ENCODE assay signal across 8 cellular contexts in genomic region chr2:54597153-54597827, GRCh38.
A peak's percentile ranks its signal among the peaks of the same experiment; 100 is the strongest.
DNase-seq lines count a peak whose midpoint lies in the region; ATAC-seq and TF ChIP-seq lines count a peak whose summit lies in the region.

No MANE protein-coding gene starts in this region.

- H3K4me3 Mint-ChIP-seq in progenitor cell of endocrine pancreas (ENCODE audit: low read depth) = no peak overlapping the region

- H3K36me3 Mint-ChIP-seq in progenitor cell of endocrine pancreas (ENCODE audit: insufficient read depth) = peaks cover 18% of the 10 kb centered on the region

- H3K27me3 Mint-ChIP-seq in progenitor cell of endocrine pancreas = no peaks in the 10 kb centered on the region

- TF ChIP-seq CTCF in progenitor cell of endocrine pancreas (IDR thresholded peaks at IDR 0.05; ENCODE audit: unreplicated experiment) = no peak

- no peaks in the 10 kb centered on the region for H3K9me3 Mint-ChIP-seq in progenitor cell of endocrine pancreas (ENCODE audit: low read depth)

- ATAC-seq in GM18907 (IDR thresholded peaks at IDR 0.05; ENCODE audit: unreplicated experiment) (peak; percentile 55), HG03280 (IDR thresholded peaks at IDR 0.05; ENCODE audit: unreplicated experiment) (no peak), HG03469 (IDR thresholded peaks at IDR 0.05; ENCODE audit: unreplicated experiment) (no peak)

- H3K27ac Mint-ChIP-seq in progenitor cell of endocrine pancreas = peak overlapping the region; percentile 83

- peak; percentile 91 for DNase-seq in NCI-H2029 (lab: John Stamatoyannopoulos, UW)
- peak; percentile 80 for DNase-seq in cerebellum (ENCODE audit: low spot score)
- no peak for DNase-seq in progenitor cell of endocrine pancreas (ENCODE audit: low spot score, unreplicated experiment)
- no peak for DNase-seq in CD1c-positive myeloid dendritic cell (ENCODE audit: extremely low spot score)
- no peak for DNase-seq in dermis blood vessel endothelial cell

- H3K4me1 Mint-ChIP-seq in progenitor cell of endocrine pancreas (ENCODE audit: low read depth) = peaks cover 67% of the 10 kb centered on the region

Comparison
In these comparisons a context has a peak if more than half of its experiments do, and no peak if none do; other contexts are left out.
1. DNase-seq: peak in NCI-H2029 (single experiment) and cerebellum (single experiment); none in progenitor cell of endocrine pancreas (single experiment), CD1c-positive myeloid dendritic cell (single experiment) and dermis blood vessel endothelial cell (single experiment).